ENCODE assay signal across 20 cellular contexts in genomic region chr11:44376423-44376822, GRCh38.
DNase-seq lines count a peak whose midpoint lies in the region; ATAC-seq and TF ChIP-seq lines count a peak whose summit lies in the region.
"Had no signal": no experiment of that assay in that cellular context is flagged by ENCODE, and none has a peak within 500 bp of the region (broad histone marks: within the 10 kb centered on the region; RNA-seq: fewer than 3 reads in every experiment).

No MANE protein-coding gene starts in this region.

- intact Hi-C loops in cardiac septum (cut with DNase I): no loop called here
- intact Hi-C loops in left ventricle myocardium inferior (cut with micrococcal nuclease): no loop called here
- intact Hi-C loops in upper lobe of right lung (cut with DNase I): no loop called here

- peak; percentile 61 for DNase-seq in cardiac septum (ENCODE audit: low spot score)
- DNase-seq in left ventricle myocardium inferior: no peak
- peak; percentile 41 for DNase-seq in SW480 (ENCODE audit: low spot score)
- no peak for DNase-seq in hepatocyte (ENCODE audit: low spot score)
- no peak for DNase-seq in upper lobe of right lung
- no peak for DNase-seq in WTC11 (ENCODE audit: low spot score)
- DNase-seq in T-helper 2 cell treated with Interferon-gamma antibody and Interleukin-4, amounts not matched to agents 5 μg/mL and 100 μg/mL, for 36 hours (ENCODE audit: low spot score): no peak
- DNase-seq: CD4-positive, CD25-positive, alpha-beta regulatory T cell; CD8-positive, alpha-beta T cell; DMS153; DND-41; GOT3; HFFc6 had no signal

- H3K36me3 ChIP-seq in left ventricle myocardium inferior: no peaks in the 10 kb centered on the region
- H3K36me3 ChIP-seq in hepatocyte (replicated peaks; ENCODE audit: insufficient read depth, low read depth): no peaks in the 10 kb centered on the region
- no peaks in the 10 kb centered on the region for H3K36me3 ChIP-seq in upper lobe of right lung
- H3K36me3 ChIP-seq: BLaER1, HAP-1 had no signal

- ATAC-seq in upper lobe of right lung (no peak), WTC11 (no peak)
- ATAC-seq: CD8-positive, alpha-beta T cell; GM12878 had no signal

- H3K4me2 ChIP-seq in hepatocyte: no peak overlapping the region
- H3K4me2 ChIP-seq: BLaER1 had no signal

- H2AFZ ChIP-seq in hepatocyte: no peak overlapping the region

- WGBS in hepatocyte (ENCODE audit: low lambda C conversion rate, missing lambda C conversion rate): 87% methylated on average over 4 of the region's 4 CpGs

- H3K36me3 Mint-ChIP-seq in WTC11: no peaks in the 10 kb centered on the region
- H3K36me3 Mint-ChIP-seq in T-helper 2 cell treated with Interferon-gamma antibody and Interleukin-4, amounts not matched to agents 5 μg/mL and 100 μg/mL, for 36 hours (ENCODE audit: low read depth): no peaks in the 10 kb centered on the region
- H3K36me3 Mint-ChIP-seq: CD4-positive, CD25-positive, alpha-beta regulatory T cell; CD8-positive, alpha-beta T cell had no signal

- H3K4me1 ChIP-seq in left ventricle myocardium inferior (no peaks in the 10 kb centered on the region), hepatocyte (ENCODE audit: insufficient read depth) (no peaks in the 10 kb centered on the region), upper lobe of right lung (no peaks in the 10 kb centered on the region)
- H3K4me1 ChIP-seq: Caco-2, HAP-1 had no signal

- H4K20me1 ChIP-seq in hepatocyte (ENCODE audit: insufficient read depth, poor library complexity, severe bottlenecking): no peaks in the 10 kb centered on the region
- H4K20me1 ChIP-seq: BLaER1 had no signal

- POLR2A ChIA-PET in WTC11 (lab: Charles Lee): no interaction called here

- peaks cover 17% of the 10 kb centered on the region for H3K27me3 ChIP-seq in left ventricle myocardium inferior (ENCODE audit: low read depth)
- no peaks in the 10 kb centered on the region for H3K27me3 ChIP-seq in hepatocyte
- peaks cover 5% of the 10 kb centered on the region for H3K27me3 ChIP-seq in upper lobe of right lung
- H3K27me3 ChIP-seq: BLaER1 had no signal

- H3K4me3 Mint-ChIP-seq in WTC11: no peak overlapping the region
- no peak overlapping the region for H3K4me3 Mint-ChIP-seq in T-helper 2 cell treated with Interferon-gamma antibody and Interleukin-4, amounts not matched to agents 5 μg/mL and 100 μg/mL, for 36 hours
- H3K4me3 Mint-ChIP-seq: B cell; CD4-positive, CD25-positive, alpha-beta regulatory T cell; CD8-positive, alpha-beta T cell; HFFc6 had no signal

- TF ChIP-seq CTCF in left ventricle myocardium inferior (IDR thresholded peaks at IDR 0.05; ENCODE audit: borderline replicate concordance) (no peak), hepatocyte (IDR thresholded peaks at IDR 0.05; ENCODE audit: poor library complexity) (no peak), upper lobe of right lung (IDR thresholded peaks at IDR 0.05) (no peak), WTC11 (IDR thresholded peaks at IDR 0.05) (no peak)

- H3K4me3 ChIP-seq in left ventricle myocardium inferior (no peak overlapping the region), hepatocyte (no peak overlapping the region), upper lobe of right lung (no peak overlapping the region)
- H3K4me3 ChIP-seq: BLaER1, GM12878, HAP-1 had no signal

- H3K9me2 ChIP-seq in hepatocyte (replicated peaks; ENCODE audit: insufficient read depth): no peaks in the 10 kb centered on the region

- CTCF ChIA-PET in WTC11 (lab: Charles Lee): no interaction called here

- no peak overlapping the region for H3K27ac ChIP-seq in left ventricle myocardium inferior (replicated peaks)
- H3K27ac ChIP-seq in hepatocyte: peak overlapping the region; percentile 48
- no peak overlapping the region for H3K27ac ChIP-seq in upper lobe of right lung
- H3K27ac ChIP-seq: 22Rv1, BLaER1, C4-2B had no signal

- peaks cover 35% of the 10 kb centered on the region for H3K27me3 Mint-ChIP-seq in WTC11 (ENCODE audit: low read depth)
- no peaks in the 10 kb centered on the region for H3K27me3 Mint-ChIP-seq in T-helper 2 cell treated with Interferon-gamma antibody and Interleukin-4, amounts not matched to agents 5 μg/mL and 100 μg/mL, for 36 hours (ENCODE audit: low read depth)

- peaks cover 3% of the 10 kb centered on the region; the same call in 1 of the 2 replicates for H3K4me1 Mint-ChIP-seq in WTC11
- H3K4me1 Mint-ChIP-seq in T-helper 2 cell treated with Interferon-gamma antibody and Interleukin-4, amounts not matched to agents 5 μg/mL and 100 μg/mL, for 36 hours (ENCODE audit: low read depth): no peaks in the 10 kb centered on the region
- H3K4me1 Mint-ChIP-seq: B cell; CD4-positive, CD25-positive, alpha-beta regulatory T cell had no signal

- H3K27ac Mint-ChIP-seq in WTC11: no peak overlapping the region
- H3K27ac Mint-ChIP-seq in T-helper 2 cell treated with Interferon-gamma antibody and Interleukin-4, amounts not matched to agents 5 μg/mL and 100 μg/mL, for 36 hours: no peak overlapping the region
- H3K27ac Mint-ChIP-seq: B cell; CD4-positive, CD25-positive, alpha-beta regulatory T cell; CD8-positive, alpha-beta T cell; HFFc6 had no signal

- H3K79me2 ChIP-seq in hepatocyte: no peaks in the 10 kb centered on the region

- peaks cover 10% of the 10 kb centered on the region for H3K9me3 ChIP-seq in left ventricle myocardium inferior (replicated peaks)
- no peaks in the 10 kb centered on the region for H3K9me3 ChIP-seq in hepatocyte (ENCODE audit: low read depth)
- H3K9me3 ChIP-seq in upper lobe of right lung: no peaks in the 10 kb centered on the region
- H3K9me3 ChIP-seq: BLaER1, Caco-2, HAP-1 had no signal

- H3K9me3 Mint-ChIP-seq in WTC11: peaks cover 5% of the 10 kb centered on the region
- no peaks in the 10 kb centered on the region for H3K9me3 Mint-ChIP-seq in T-helper 2 cell treated with Interferon-gamma antibody and Interleukin-4, amounts not matched to agents 5 μg/mL and 100 μg/mL, for 36 hours
- H3K9me3 Mint-ChIP-seq: HFFc6 had no signal

TF ChIP-seq in WTC11, 78 proteins besides CTCF, POLR2A, EP300 and RAD21 (continues in another document):
- TF ChIP-seq ZNF263 (CRISPR knock-in tag; IDR thresholded peaks at IDR 0.05; ENCODE audit: low read depth) (no peak), JAZF1 (CRISPR knock-in tag; IDR thresholded peaks at IDR 0.05) (no peak), ETV6 (CRISPR knock-in tag; IDR thresholded peaks at IDR 0.05) (no peak), STAT6 (CRISPR knock-in tag; conservative IDR thresholded peaks at IDR 0.05; ENCODE audit: low read depth) (no peak), ZNF232 (CRISPR knock-in tag; IDR thresholded peaks at IDR 0.05) (no peak), PREB (CRISPR knock-in tag; IDR thresholded peaks at IDR 0.05; ENCODE audit: borderline replicate concordance) (no peak), ERG (CRISPR knock-in tag; IDR thresholded peaks at IDR 0.05) (no peak), EMX1 (CRISPR knock-in tag; IDR thresholded peaks at IDR 0.05) (no peak)

Comparison
In these comparisons a context has a peak if more than half of its experiments do, and no peak if none do; other contexts are left out.
1. DNase-seq: peak in cardiac septum (single experiment) and SW480 (single experiment); none in left ventricle myocardium inferior (single experiment), hepatocyte (single experiment), upper lobe of right lung (single experiment), WTC11 (single experiment) and T-helper 2 cell treated with Interferon-gamma antibody and Interleukin-4, amounts not matched to agents 5 μg/mL and 100 μg/mL, for 36 hours (single experiment).